In the genomic region with DNA sequence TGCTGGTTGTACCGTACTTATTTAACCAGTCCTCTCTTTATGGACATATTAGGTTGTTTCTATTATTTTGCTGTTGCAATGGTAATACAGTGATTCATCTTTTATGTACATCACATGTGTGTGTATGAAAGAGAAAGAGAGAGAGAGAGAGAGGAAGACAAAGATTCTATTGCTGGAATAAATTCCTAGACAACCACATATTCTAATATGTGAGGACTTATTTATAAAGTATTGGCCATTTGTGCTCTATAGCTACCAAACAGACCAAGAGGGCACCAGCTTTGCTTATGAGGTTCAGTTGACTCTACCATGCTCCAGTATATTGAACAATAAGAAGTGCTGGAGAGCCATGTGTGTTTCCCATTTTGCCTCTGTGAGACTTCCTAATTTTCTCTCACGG, we compare ENCODE assay signal across 20 cellular contexts.
"Had no signal": no experiment of that assay in that cellular context is flagged by ENCODE, and none has a peak within 500 bp of the region (broad histone marks: within the 10 kb centered on the region; RNA-seq: fewer than 3 reads in every experiment).

No MANE protein-coding gene starts in this region.

- DNase-seq: KBM-7, MV-4-11, NCI-H1048, NCI-H1105, NCI-H1436 treated with DMSO at 0.1 percent for 48 hours, NCI-H1694, NCI-H187 treated with DMSO at 0.1 percent for 48 hours, NCI-H2029 treated with DMSO at 0.1 percent for 48 hours, NCI-H2171 treated with DMSO at 0.1 percent for 48 hours, NCI-H345, NCI-H446 treated with DMSO at 0.1 percent for 48 hours, NCI-H510A treated with DMSO at 0.1 percent for 48 hours, NCI-H526, NCI-H82, PC-3, SHP77 treated with DMSO at 0.1 percent for 48 hours, SJCRH30 had no signal

- H3K36me3 ChIP-seq: SJCRH30 had no signal

- H3K4me3 ChIP-seq: SJCRH30, SK-N-MC had no signal

- H3K4me1 ChIP-seq: SJCRH30 had no signal

- H3K27ac ChIP-seq: HL-60, RWPE1, SJCRH30, SK-N-MC had no signal

- H3K27me3 ChIP-seq: SJCRH30 had no signal
